In genomic region chr21:15023782-15024181, GRCh38 we compare ENCODE assay signal across 2 cellular contexts.
TF ChIP-seq lines count a peak whose summit lies in the region.

No MANE protein-coding gene starts in this region.

TF ChIP-seq in A549, 52 proteins besides CTCF, POLR2A, EP300 and RAD21 (continued from another document):
- TF ChIP-seq MAFK (IDR thresholded peaks at IDR 0.05; ENCODE audit: partially characterized antibody) (no peak), PBX3 (IDR thresholded peaks at IDR 0.05) (no peak), ZFP36 (IDR thresholded peaks at IDR 0.05; ENCODE audit: borderline replicate concordance, partially characterized antibody) (no peak)
TF ChIP-seq in A549: peak in this region for 0.

TF ChIP-seq in GM23338, 12 proteins besides CTCF, POLR2A, EP300 and RAD21 (continued from another document):
- TF ChIP-seq ZNF462 (CRISPR knock-in tag; IDR thresholded peaks at IDR 0.05) (no peak), NANOG (IDR thresholded peaks at IDR 0.05; ENCODE audit: borderline replicate concordance) (no peak), POLR2AphosphoS5 (IDR thresholded peaks at IDR 0.05; ENCODE audit: low read depth) (no peak)
